In the genomic region with DNA sequence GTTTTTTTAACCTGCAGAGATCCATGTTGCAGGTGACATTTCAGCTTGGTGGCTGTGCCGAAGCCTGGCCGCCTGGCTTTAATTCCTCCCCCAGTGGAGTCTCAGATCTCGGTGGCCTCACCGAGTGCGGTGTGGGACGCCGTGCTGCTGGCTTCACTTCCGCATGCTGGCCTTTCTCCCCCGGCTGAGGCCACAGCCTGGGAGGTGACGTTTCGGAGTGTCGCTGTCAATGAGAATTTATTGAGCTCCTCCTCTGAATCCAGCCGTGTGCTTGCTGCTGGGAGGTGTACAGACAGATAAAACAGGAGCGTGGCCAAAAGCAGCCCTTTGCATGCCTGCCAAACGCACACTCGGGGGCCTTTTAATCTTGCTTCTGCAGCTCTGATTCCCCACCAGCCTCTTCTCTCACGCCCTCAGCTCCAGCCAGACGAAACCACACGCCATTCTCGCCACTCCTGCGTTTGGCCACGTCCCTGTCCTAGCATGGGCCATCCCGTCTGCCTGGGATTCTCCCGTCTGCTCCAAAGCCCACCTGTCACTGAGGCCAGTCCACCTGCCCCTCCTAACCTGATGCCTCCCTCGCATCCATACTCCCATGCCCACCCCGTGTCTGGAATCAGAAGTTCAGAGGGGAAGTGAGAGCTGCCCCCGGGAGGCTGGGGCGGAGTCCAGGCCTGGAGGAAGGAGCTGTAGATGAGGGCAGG, we compare ENCODE assay signal across 9 cellular contexts. TPM values are rescaled to one million over a fixed set of nuclear protein-coding genes. Genes with fewer than 3 reads are reported as not detected.
DNase-seq lines count a peak whose midpoint lies in the region; ATAC-seq and TF ChIP-seq lines count a peak whose summit lies in the region.
"Had no signal": no experiment of that assay in that cellular context is flagged by ENCODE, and none has a peak within 500 bp of the region (broad histone marks: within the 10 kb centered on the region; RNA-seq: fewer than 3 reads in every experiment).

No MANE protein-coding gene starts in this region.

- in situ Hi-C loops in astrocyte of the spinal cord (cut with HindIII; ENCODE audit: low sequenced_read_pairs): no loop called here

- H3K36me3 ChIP-seq in SK-N-SH (replicated peaks in 1 of 2; ENCODE audit: control insufficient read depth in 1 of 2, insufficient read depth in 2 of 2, low read length in 1 of 2) (peaks cover 0 to 19% of the 10 kb centered on the region in 2 experiments), mucosa of rectum (ENCODE audit: control insufficient read depth in 2 of 2, insufficient read depth in 2 of 2, low read length in 2 of 2) (peaks cover 5 to 12% of the 10 kb centered on the region in 2 donors)

- peaks cover 80% of the 10 kb centered on the region for H4K20me1 ChIP-seq in SK-N-SH (ENCODE audit: insufficient read depth)

- peaks cover 64% of the 10 kb centered on the region; the same call in 1 of the 2 replicates for H3K79me2 ChIP-seq in SK-N-SH (ENCODE audit: insufficient read depth)

- ATAC-seq in SK-N-SH treated with all-trans-retinoic acid at 6 μM for 48 hours: no peak
- ATAC-seq in HG02981 (IDR thresholded peaks at IDR 0.05; ENCODE audit: unreplicated experiment): no peak
- ATAC-seq: left colon had no signal

- no peak for TF ChIP-seq EP300 in SK-N-SH (IDR thresholded peaks at IDR 0.05; ENCODE audit: borderline replicate concordance in 1 of 2, low read depth in 1 of 2, low read length in 1 of 2)

- no peaks in the 10 kb centered on the region for H3K27me3 ChIP-seq in SK-N-SH (ENCODE audit: insufficient read depth)
- H3K27me3 ChIP-seq in mucosa of rectum (ENCODE audit: control insufficient read depth in 2 of 2, insufficient read depth in 2 of 2, low read length in 2 of 2): no peaks in the 10 kb centered on the region

- no peak for TF ChIP-seq RAD21 in SK-N-SH (IDR thresholded peaks at IDR 0.05; ENCODE audit: low read length)

- POLR2A ChIA-PET in SK-N-SH (lab: Yijun Ruan, JAX): interaction anchor here (0.6 to 2.1 kb wide), 5 partner anchors 10 to 270 kb away, joined by 3 to 9 read pairs (median 4); no protein-coding TSS in a partner anchor

- H3K4me2 ChIP-seq in SK-N-SH: no peak overlapping the region

- H3K4me1 ChIP-seq in SK-N-SH (ENCODE audit: control insufficient read depth in 1 of 2, insufficient read depth in 2 of 2, low read depth in 1 of 2, low read length in 1 of 2): peaks cover 9 to 71% of the 10 kb centered on the region in 2 experiments
- H3K4me1 ChIP-seq in mucosa of rectum (ENCODE audit: control insufficient read depth in 2 of 2, insufficient read depth in 2 of 2, low read length in 2 of 2): peaks cover 51 to 53% of the 10 kb centered on the region in 2 donors

- no peaks in the 10 kb centered on the region for H3K9me2 ChIP-seq in SK-N-SH

- H3K9me3 ChIP-seq in SK-N-SH (no peaks in the 10 kb centered on the region), mucosa of rectum (ENCODE audit: control insufficient read depth in 2 of 2, low read length in 2 of 2) (no peaks in the 10 kb centered on the region)

- CTCF ChIA-PET in SK-N-SH (lab: Yijun Ruan, JAX): interaction anchor here (0.5 to 5.8 kb wide), 74 partner anchors 9 to 502 kb away, joined by 3 to 106 read pairs (median 5); no protein-coding TSS in a partner anchor

- H2AFZ ChIP-seq in SK-N-SH (ENCODE audit: low read depth): no peak overlapping the region

- TF ChIP-seq CTCF in SK-N-SH (IDR thresholded peaks at IDR 0.05) (no peak), astrocyte of the spinal cord (IDR thresholded peaks at IDR 0.05; ENCODE audit: low read depth, low read length) (no peak)

- H3K27ac ChIP-seq in SK-N-SH (ENCODE audit: low read depth in 2 of 2, low read length in 1 of 2): peak overlapping the region in 1 of 2 experiments; percentile 97; a peak in 2 of 4 replicates
- peak overlapping the region; percentile 40 to 97 for H3K27ac ChIP-seq in mucosa of rectum (ENCODE audit: low read depth in 2 of 2, low read length in 2 of 2)

- WGBS in SK-N-SH (ENCODE audit: low lambda C conversion rate): 89% methylated on average over 18 of the region's 28 CpGs

- H3K9ac ChIP-seq in SK-N-SH (no peak overlapping the region), mucosa of rectum (ENCODE audit: low read depth in 1 of 2, low read length in 2 of 2) (peak overlapping the region in 1 of 2 donors; percentile 47)

- DNase-seq in SK-N-SH (peak; percentile 45), Kasumi-1 (lab: John Stamatoyannopoulos, UW) (peak; percentile 35 to 45), astrocyte of the spinal cord (ENCODE audit: low read depth, low spot score) (peak; percentile 22), RKO (ENCODE audit: low spot score) (no peak), HuH-7.5 (ENCODE audit: low spot score) (no peak)

- H3K4me3 ChIP-seq in SK-N-SH (ENCODE audit: low read depth in 2 of 2, low read length in 1 of 2) (peak overlapping the region in 1 of 2 experiments; percentile 7; a peak in 1 of 4 replicates), astrocyte of the spinal cord (ENCODE audit: low read depth, low read length) (no peak overlapping the region), mucosa of rectum (ENCODE audit: low read length in 2 of 2) (peak overlapping the region; percentile 24 to 26)

- H3F3A ChIP-seq in SK-N-SH (replicated peaks; ENCODE audit: insufficient read depth): peaks cover 15% of the 10 kb centered on the region

TF ChIP-seq in SK-N-SH, 30 proteins besides CTCF, POLR2A, EP300 and RAD21:
- TF ChIP-seq MXI1 (IDR thresholded peaks at IDR 0.05; ENCODE audit: low read depth, low read length) (peak; percentile 77), SMC3 (IDR thresholded peaks at IDR 0.05; ENCODE audit: low read depth, low read length) (no peak)
TF ChIP-seq in SK-N-SH: peak in this region for 1.

TF ChIP-seq in SK-N-SH treated with all-trans-retinoic acid at 6 μM for 48 hours, 23 proteins besides CTCF, POLR2A, EP300 and RAD21 (continues in another document):
- no peak for TF ChIP-seq BACH2 (CRISPR knock-in tag; IDR thresholded peaks at IDR 0.05; ENCODE audit: borderline replicate concordance)
- TF ChIP-seq, protein P1, sequence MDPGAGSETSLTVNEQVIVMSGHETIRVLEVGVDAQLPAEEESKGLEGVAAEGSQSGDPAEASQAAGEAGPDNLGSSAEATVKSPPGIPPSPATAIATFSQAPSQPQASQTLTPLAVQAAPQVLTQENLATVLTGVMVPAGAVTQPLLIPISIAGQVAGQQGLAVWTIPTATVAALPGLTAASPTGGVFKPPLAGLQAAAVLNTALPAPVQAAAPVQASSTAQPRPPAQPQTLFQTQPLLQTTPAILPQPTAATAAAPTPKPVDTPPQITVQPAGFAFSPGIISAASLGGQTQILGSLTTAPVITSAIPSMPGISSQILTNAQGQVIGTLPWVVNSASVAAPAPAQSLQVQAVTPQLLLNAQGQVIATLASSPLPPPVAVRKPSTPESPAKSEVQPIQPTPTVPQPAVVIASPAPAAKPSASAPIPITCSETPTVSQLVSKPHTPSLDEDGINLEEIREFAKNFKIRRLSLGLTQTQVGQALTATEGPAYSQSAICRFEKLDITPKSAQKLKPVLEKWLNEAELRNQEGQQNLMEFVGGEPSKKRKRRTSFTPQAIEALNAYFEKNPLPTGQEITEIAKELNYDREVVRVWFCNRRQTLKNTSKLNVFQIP (CRISPR knock-in tag; IDR thresholded peaks at IDR 0.05; ENCODE audit: borderline replicate concordance, low read depth): no peak
- no peak for TF ChIP-seq ARNTL (CRISPR knock-in tag; IDR thresholded peaks at IDR 0.05; ENCODE audit: borderline replicate concordance, low read depth)
- TF ChIP-seq ISL1 (CRISPR knock-in tag; IDR thresholded peaks at IDR 0.05): no peak
- TF ChIP-seq TCF4 (CRISPR knock-in tag; IDR thresholded peaks at IDR 0.05; ENCODE audit: borderline replicate concordance): no peak
- TF ChIP-seq CSRNP3 (CRISPR knock-in tag; IDR thresholded peaks at IDR 0.05): no peak
- TF ChIP-seq OSR1 (CRISPR knock-in tag; IDR thresholded peaks at IDR 0.05): no peak
- no peak for TF ChIP-seq RARB (CRISPR knock-in tag; IDR thresholded peaks at IDR 0.05)
- TF ChIP-seq GLIS3 (CRISPR knock-in tag; IDR thresholded peaks at IDR 0.05): no peak
- TF ChIP-seq ZC3H10 (CRISPR knock-in tag; IDR thresholded peaks at IDR 0.05): no peak
- TF ChIP-seq PPARA (CRISPR knock-in tag; IDR thresholded peaks at IDR 0.05; ENCODE audit: borderline replicate concordance): no peak
- no peak for TF ChIP-seq CSDC2 (CRISPR knock-in tag; IDR thresholded peaks at IDR 0.05)
- no peak for TF ChIP-seq TOX (CRISPR knock-in tag; IDR thresholded peaks at IDR 0.05; ENCODE audit: borderline replicate concordance)
- TF ChIP-seq ESRRG (CRISPR knock-in tag; IDR thresholded peaks at IDR 0.05): no peak
- TF ChIP-seq ZNF70 (CRISPR knock-in tag; IDR thresholded peaks at IDR 0.05): no peak

RNA-seq across cellular contexts. Expression of gene GSE1, which starts 3.6 kb away (rescaled TPM):
- polyA plus RNA-seq in SK-N-SH (2012; rRNA removed): 22.7 and 26.5 TPM in 2 replicates
- polyA plus RNA-seq in SK-N-SH (2012; cell fraction: cytosol; rRNA removed): 18.5 and 22.7 TPM in 2 replicates
- 94.0 and 103 TPM in 2 replicates for polyA plus RNA-seq in SK-N-SH (2012; cell fraction: nucleus; rRNA removed)

Comparison
In these comparisons a context has a peak if more than half of its experiments do, and no peak if none do; other contexts are left out.
1. DNase-seq: peak in SK-N-SH (single experiment), Kasumi-1 (2 of 2) and astrocyte of the spinal cord (single experiment); none in RKO (single experiment) and HuH-7.5 (single experiment).